1 cellular context compared by ENCODE assay signal in genomic region chr2:240567872-240568677, GRCh38.
TF ChIP-seq lines count a peak whose summit lies in the region.

A gene with protein sequence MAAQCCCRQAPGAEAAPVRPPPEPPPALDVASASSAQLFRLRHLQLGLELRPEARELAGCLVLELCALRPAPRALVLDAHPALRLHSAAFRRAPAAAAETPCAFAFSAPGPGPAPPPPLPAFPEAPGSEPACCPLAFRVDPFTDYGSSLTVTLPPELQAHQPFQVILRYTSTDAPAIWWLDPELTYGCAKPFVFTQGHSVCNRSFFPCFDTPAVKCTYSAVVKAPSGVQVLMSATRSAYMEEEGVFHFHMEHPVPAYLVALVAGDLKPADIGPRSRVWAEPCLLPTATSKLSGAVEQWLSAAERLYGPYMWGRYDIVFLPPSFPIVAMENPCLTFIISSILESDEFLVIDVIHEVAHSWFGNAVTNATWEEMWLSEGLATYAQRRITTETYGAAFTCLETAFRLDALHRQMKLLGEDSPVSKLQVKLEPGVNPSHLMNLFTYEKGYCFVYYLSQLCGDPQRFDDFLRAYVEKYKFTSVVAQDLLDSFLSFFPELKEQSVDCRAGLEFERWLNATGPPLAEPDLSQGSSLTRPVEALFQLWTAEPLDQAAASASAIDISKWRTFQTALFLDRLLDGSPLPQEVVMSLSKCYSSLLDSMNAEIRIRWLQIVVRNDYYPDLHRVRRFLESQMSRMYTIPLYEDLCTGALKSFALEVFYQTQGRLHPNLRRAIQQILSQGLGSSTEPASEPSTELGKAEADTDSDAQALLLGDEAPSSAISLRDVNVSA (plus strand): TSS chr2:240568484. CDS start chr2:240568587, 103 bp downstream.

TF ChIP-seq in HepG2, 621 proteins besides CTCF, POLR2A, EP300 and RAD21 (continued from another document and continues in another):
- TF ChIP-seq, protein P1, sequence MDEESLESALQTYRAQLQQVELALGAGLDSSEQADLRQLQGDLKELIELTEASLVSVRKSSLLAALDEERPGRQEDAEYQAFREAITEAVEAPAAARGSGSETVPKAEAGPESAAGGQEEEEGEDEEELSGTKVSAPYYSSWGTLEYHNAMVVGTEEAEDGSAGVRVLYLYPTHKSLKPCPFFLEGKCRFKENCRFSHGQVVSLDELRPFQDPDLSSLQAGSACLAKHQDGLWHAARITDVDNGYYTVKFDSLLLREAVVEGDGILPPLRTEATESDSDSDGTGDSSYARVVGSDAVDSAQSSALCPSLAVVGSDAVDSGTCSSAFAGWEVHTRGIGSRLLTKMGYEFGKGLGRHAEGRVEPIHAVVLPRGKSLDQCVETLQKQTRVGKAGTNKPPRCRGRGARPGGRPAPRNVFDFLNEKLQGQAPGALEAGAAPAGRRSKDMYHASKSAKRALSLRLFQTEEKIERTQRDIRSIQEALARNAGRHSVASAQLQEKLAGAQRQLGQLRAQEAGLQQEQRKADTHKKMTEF (CRISPR knock-in tag; IDR thresholded peaks at IDR 0.05), result no peak; the same call in 1 of the 2 replicates
- TF ChIP-seq MAFK (conservative IDR thresholded peaks at IDR 0.05 in 1 of 2, IDR thresholded peaks at IDR 0.05 in 1 of 2; ENCODE audit: low read length in 2 of 2), result no peak
- TF ChIP-seq DNMT1 (CRISPR knock-in tag; IDR thresholded peaks at IDR 0.05), result no peak; the same call in 1 of the 2 replicates
- no peak for TF ChIP-seq ZEB1 (IDR thresholded peaks at IDR 0.05; ENCODE audit: insufficient replicate concordance, low read depth)
- TF ChIP-seq NFRKB (IDR thresholded peaks at IDR 0.05), result no peak
- peak; percentile 61; the same call in 1 of the 2 replicates for TF ChIP-seq IRF9 (CRISPR knock-in tag; IDR thresholded peaks at IDR 0.05; ENCODE audit: borderline replicate concordance)
- TF ChIP-seq FOXP1 (IDR thresholded peaks at IDR 0.05), result no peak
- TF ChIP-seq FOXP1 (CRISPR knock-in tag; IDR thresholded peaks at IDR 0.05), result no peak
- no peak for TF ChIP-seq ZBTB1 (CRISPR knock-in tag; IDR thresholded peaks at IDR 0.05; ENCODE audit: borderline replicate concordance)
- TF ChIP-seq, protein P2, sequence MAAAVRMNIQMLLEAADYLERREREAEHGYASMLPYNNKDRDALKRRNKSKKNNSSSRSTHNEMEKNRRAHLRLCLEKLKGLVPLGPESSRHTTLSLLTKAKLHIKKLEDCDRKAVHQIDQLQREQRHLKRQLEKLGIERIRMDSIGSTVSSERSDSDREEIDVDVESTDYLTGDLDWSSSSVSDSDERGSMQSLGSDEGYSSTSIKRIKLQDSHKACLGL (CRISPR knock-in tag; IDR thresholded peaks at IDR 0.05), result peak; percentile 83; the same call in 1 of the 2 replicates
- TF ChIP-seq, protein P3, sequence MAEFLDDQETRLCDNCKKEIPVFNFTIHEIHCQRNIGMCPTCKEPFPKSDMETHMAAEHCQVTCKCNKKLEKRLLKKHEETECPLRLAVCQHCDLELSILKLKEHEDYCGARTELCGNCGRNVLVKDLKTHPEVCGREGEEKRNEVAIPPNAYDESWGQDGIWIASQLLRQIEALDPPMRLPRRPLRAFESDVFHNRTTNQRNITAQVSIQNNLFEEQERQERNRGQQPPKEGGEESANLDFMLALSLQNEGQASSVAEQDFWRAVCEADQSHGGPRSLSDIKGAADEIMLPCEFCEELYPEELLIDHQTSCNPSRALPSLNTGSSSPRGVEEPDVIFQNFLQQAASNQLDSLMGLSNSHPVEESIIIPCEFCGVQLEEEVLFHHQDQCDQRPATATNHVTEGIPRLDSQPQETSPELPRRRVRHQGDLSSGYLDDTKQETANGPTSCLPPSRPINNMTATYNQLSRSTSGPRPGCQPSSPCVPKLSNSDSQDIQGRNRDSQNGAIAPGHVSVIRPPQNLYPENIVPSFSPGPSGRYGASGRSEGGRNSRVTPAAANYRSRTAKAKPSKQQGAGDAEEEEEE (CRISPR knock-in tag; IDR thresholded peaks at IDR 0.05; ENCODE audit: borderline replicate concordance), result no peak
- TF ChIP-seq, protein P4, sequence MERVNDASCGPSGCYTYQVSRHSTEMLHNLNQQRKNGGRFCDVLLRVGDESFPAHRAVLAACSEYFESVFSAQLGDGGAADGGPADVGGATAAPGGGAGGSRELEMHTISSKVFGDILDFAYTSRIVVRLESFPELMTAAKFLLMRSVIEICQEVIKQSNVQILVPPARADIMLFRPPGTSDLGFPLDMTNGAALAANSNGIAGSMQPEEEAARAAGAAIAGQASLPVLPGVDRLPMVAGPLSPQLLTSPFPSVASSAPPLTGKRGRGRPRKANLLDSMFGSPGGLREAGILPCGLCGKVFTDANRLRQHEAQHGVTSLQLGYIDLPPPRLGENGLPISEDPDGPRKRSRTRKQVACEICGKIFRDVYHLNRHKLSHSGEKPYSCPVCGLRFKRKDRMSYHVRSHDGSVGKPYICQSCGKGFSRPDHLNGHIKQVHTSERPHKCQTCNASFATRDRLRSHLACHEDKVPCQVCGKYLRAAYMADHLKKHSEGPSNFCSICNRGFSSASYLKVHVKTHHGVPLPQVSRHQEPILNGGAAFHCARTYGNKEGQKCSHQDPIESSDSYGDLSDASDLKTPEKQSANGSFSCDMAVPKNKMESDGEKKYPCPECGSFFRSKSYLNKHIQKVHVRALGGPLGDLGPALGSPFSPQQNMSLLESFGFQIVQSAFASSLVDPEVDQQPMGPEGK (CRISPR knock-in tag; IDR thresholded peaks at IDR 0.05), result 0 out of 2 replicates have a peak, but pooled peaks have one; percentile 11
- TF ChIP-seq ZNF468 (CRISPR knock-in tag; IDR thresholded peaks at IDR 0.05), result no peak
- no peak; the same call in 1 of the 2 replicates for TF ChIP-seq MEIS2 (CRISPR knock-in tag; IDR thresholded peaks at IDR 0.05)
- TF ChIP-seq KLF6 (CRISPR knock-in tag; IDR thresholded peaks at IDR 0.05), result 0 out of 2 replicates have a peak, but pooled peaks have one; percentile 9
- no peak for TF ChIP-seq ZNF329 (CRISPR knock-in tag; IDR thresholded peaks at IDR 0.05; ENCODE audit: low read depth)
- no peak for TF ChIP-seq RBM39 (IDR thresholded peaks at IDR 0.05; ENCODE audit: low read depth, low read length, poor library complexity, severe bottlenecking)
- TF ChIP-seq ZNF24 (IDR thresholded peaks at IDR 0.05), result no peak
- no peak for TF ChIP-seq ZNF354B (CRISPR knock-in tag; IDR thresholded peaks at IDR 0.05)
- no peak for TF ChIP-seq ZHX2 (IDR thresholded peaks at IDR 0.05; ENCODE audit: low read depth)
- no peak for TF ChIP-seq ZHX2 (CRISPR knock-in tag; IDR thresholded peaks at IDR 0.05; ENCODE audit: borderline replicate concordance)
- no peak for TF ChIP-seq HNRNPLL (IDR thresholded peaks at IDR 0.05; ENCODE audit: low read depth, low read length, poor library complexity, severe bottlenecking)
- no peak for TF ChIP-seq SOX6 (IDR thresholded peaks at IDR 0.05)
- TF ChIP-seq SOX6 (CRISPR knock-in tag; IDR thresholded peaks at IDR 0.05), result no peak
- TF ChIP-seq HHEX (CRISPR knock-in tag; IDR thresholded peaks at IDR 0.05), result no peak
- no peak for TF ChIP-seq CREM (IDR thresholded peaks at IDR 0.05)
- no peak for TF ChIP-seq CREM (CRISPR knock-in tag; IDR thresholded peaks at IDR 0.05)
- TF ChIP-seq IKZF5 (CRISPR knock-in tag; IDR thresholded peaks at IDR 0.05), result no peak; the same call in 1 of the 2 replicates
- TF ChIP-seq KDM6A (CRISPR knock-in tag; IDR thresholded peaks at IDR 0.05; ENCODE audit: low read depth), result no peak
- peak; percentile 59; the same call in 1 of the 2 replicates for TF ChIP-seq SALL1 (CRISPR knock-in tag; IDR thresholded peaks at IDR 0.05)
- no peak for TF ChIP-seq RFXAP (CRISPR knock-in tag; IDR thresholded peaks at IDR 0.05; ENCODE audit: borderline replicate concordance)
- TF ChIP-seq NCOA1 (CRISPR knock-in tag; IDR thresholded peaks at IDR 0.05), result no peak
- TF ChIP-seq E2F5 (CRISPR knock-in tag; conservative IDR thresholded peaks at IDR 0.05), result no peak
- TF ChIP-seq CBFB (CRISPR knock-in tag; IDR thresholded peaks at IDR 0.05), result no peak
- TF ChIP-seq ZNF883 (CRISPR knock-in tag; IDR thresholded peaks at IDR 0.05; ENCODE audit: not compliant biosample characterization), result peak; percentile 23
- peak; percentile 53; the same call in 1 of the 2 replicates for TF ChIP-seq SP4 (CRISPR knock-in tag; IDR thresholded peaks at IDR 0.05)
- TF ChIP-seq TBX3 (IDR thresholded peaks at IDR 0.05; ENCODE audit: borderline replicate concordance), result no peak
- TF ChIP-seq NFATC3 (CRISPR knock-in tag; IDR thresholded peaks at IDR 0.05), result no peak
- TF ChIP-seq MAFG (CRISPR knock-in tag; IDR thresholded peaks at IDR 0.05), result no peak
- TF ChIP-seq ZBTB8A (CRISPR knock-in tag; IDR thresholded peaks at IDR 0.05; ENCODE audit: borderline replicate concordance, low read depth), result no peak
- no peak for TF ChIP-seq PTBP1 (IDR thresholded peaks at IDR 0.05; ENCODE audit: low read depth, low read length, poor library complexity, severe bottlenecking)
- TF ChIP-seq ZNF644 (CRISPR knock-in tag; IDR thresholded peaks at IDR 0.05; ENCODE audit: low read depth), result no peak
- TF ChIP-seq ZBTB44 (CRISPR knock-in tag; IDR thresholded peaks at IDR 0.05), result no peak
